Comparison of ENCODE assay signal across 16 cellular contexts in genomic region chr5:149930060-149930753, GRCh38. TPM values are rescaled to one million over a fixed set of nuclear protein-coding genes. Genes with fewer than 3 reads are reported as not detected.
DNase-seq lines count a peak whose midpoint lies in the region; ATAC-seq and TF ChIP-seq lines count a peak whose summit lies in the region.
"Had no signal": no experiment of that assay in that cellular context is flagged by ENCODE, and none has a peak within 500 bp of the region (broad histone marks: within the 10 kb centered on the region; RNA-seq: fewer than 3 reads in every experiment).

No MANE protein-coding gene starts in this region.

- TF ChIP-seq CTCF in fibroblast of mammary gland (conservative IDR thresholded peaks at IDR 0.05; ENCODE audit: control insufficient read depth, insufficient read depth, low read depth, low read length) (no peak), psoas muscle (IDR thresholded peaks at IDR 0.05) (no peak)

- intact Hi-C loops in psoas muscle (cut with DNase I), result loop anchor here in 1 of 2 donors (5.0 kb wide), 1 partner anchor 62 kb away; no protein-coding TSS in a partner anchor

- H3K4me1 ChIP-seq in skeletal muscle satellite cell (ENCODE audit: control insufficient read depth, insufficient read depth, low read length), result peaks cover 30% of the 10 kb centered on the region
- peaks cover 11% of the 10 kb centered on the region for H3K4me1 ChIP-seq in psoas muscle

- H3K27ac ChIP-seq in psoas muscle, result no peak overlapping the region
- H3K27ac ChIP-seq: upper lobe of left lung had no signal

- H3K4me3 ChIP-seq in fibroblast of mammary gland (ENCODE audit: control insufficient read depth, low read depth, low read length), result peak overlapping the region; percentile 9
- peak overlapping the region; percentile 55 for H3K4me3 ChIP-seq in skeletal muscle satellite cell (ENCODE audit: low read length)
- H3K4me3 ChIP-seq in psoas muscle, result no peak overlapping the region
- H3K4me3 ChIP-seq: Peyer's patch had no signal

- peak overlapping the region; percentile 75 for H3K4me2 ChIP-seq in skeletal muscle satellite cell (ENCODE audit: low read length)

- H3K9ac ChIP-seq in skeletal muscle satellite cell (ENCODE audit: low read depth, low read length), result peak overlapping the region; percentile 64

- ATAC-seq in SK-N-SH treated with all-trans-retinoic acid at 6 μM for 48 hours (no peak), psoas muscle (no peak)
- ATAC-seq: activated T-cell treated with anti-CD3 and anti-CD28 coated beads, Interleukin-2, amount 50 U/mL, for 4 hours had no signal

- H3K9me3 ChIP-seq in skeletal muscle satellite cell (replicated peaks; ENCODE audit: low read length) (no peaks in the 10 kb centered on the region), psoas muscle (no peaks in the 10 kb centered on the region)
- H3K9me3 ChIP-seq: Peyer's patch, upper lobe of left lung had no signal

- H3K36me3 ChIP-seq in skeletal muscle satellite cell (ENCODE audit: insufficient read depth, low read length) (no peaks in the 10 kb centered on the region), psoas muscle (ENCODE audit: insufficient read depth in 1 of 2, low read depth in 1 of 2) (no peaks in the 10 kb centered on the region)
- H3K36me3 ChIP-seq: Peyer's patch, upper lobe of left lung had no signal

- peak; percentile 30 for DNase-seq in GM03348 (ENCODE audit: low spot score)
- DNase-seq in fibroblast of mammary gland (ENCODE audit: low read depth), result peak; percentile 20
- DNase-seq in psoas muscle, result no peak
- DNase-seq in globus pallidus (ENCODE audit: low spot score), result no peak
- no peak for DNase-seq in NCI-H82 treated with DMSO at 0.1 percent for 48 hours (lab: John Stamatoyannopoulos, UW; ENCODE audit: unreplicated experiment)
- DNase-seq: activated CD4-positive, alpha-beta T cell treated with anti-CD3 and anti-CD28 coated beads for 48 hours; activated T-cell treated with anti-CD3 and anti-CD28 coated beads, Interleukin-2, amount 50 U/mL, for 4 hours; NCI-H1105 treated with DMSO at 0.1 percent for 48 hours; NCI-H510A treated with DMSO at 0.1 percent for 48 hours; Peyer's patch; stimulated activated CD4-positive, alpha-beta T cell treated with anti-CD3 and anti-CD28 coated beads, Interleukin-2, amount 100 ng/mL, for 48 hours; T-helper 1 cell; upper lobe of left lung had no signal

- H3K27me3 ChIP-seq in skeletal muscle satellite cell (ENCODE audit: control insufficient read depth, insufficient read depth, low read length) (no peaks in the 10 kb centered on the region), psoas muscle (ENCODE audit: insufficient read depth in 3 of 3, low read length in 2 of 3) (no peaks in the 10 kb centered on the region)
- H3K27me3 ChIP-seq: Peyer's patch, upper lobe of left lung had no signal

- WGBS in psoas muscle, 3 donors, result 63 to 70% (median 63%) methylated on average over 6 of the region's 6 CpGs

TF ChIP-seq in SK-N-SH treated with all-trans-retinoic acid at 6 μM for 48 hours, 23 proteins besides CTCF, POLR2A, EP300 and RAD21:
- TF ChIP-seq ZFP3 (CRISPR knock-in tag; IDR thresholded peaks at IDR 0.05), result no peak
- no peak for TF ChIP-seq ZFP30 (CRISPR knock-in tag; IDR thresholded peaks at IDR 0.05)
- TF ChIP-seq ISL1 (CRISPR knock-in tag; IDR thresholded peaks at IDR 0.05), result peak; percentile 35; the same call in 1 of the 2 replicates
- no peak for TF ChIP-seq ZNF565 (CRISPR knock-in tag; conservative IDR thresholded peaks at IDR 0.05; ENCODE audit: low read depth)
- TF ChIP-seq ZC3H10 (CRISPR knock-in tag; IDR thresholded peaks at IDR 0.05), result no peak

RNA-seq across cellular contexts. Expression of gene PDE6A, which starts 14.4 kb away (rescaled TPM):
- not detected in 2 replicates for total RNA-seq in skeletal muscle satellite cell (2012; rRNA removed)
- under 1 TPM; 0.04 to 0.26 (median 0.08) TPM for total RNA-seq in psoas muscle
- under 1 TPM; 0.09 to 0.15 (median 0.10) TPM for polyA plus RNA-seq in psoas muscle
- total RNA-seq: activated T-cell treated with anti-CD3 and anti-CD28 coated beads, Interleukin-2, amount 50 U/mL, for 4 hours; cerebellum; Peyer's patch; upper lobe of left lung had no signal

RNA-seq across cellular contexts. Expression of gene SLC26A2, which starts 30.4 kb away (rescaled TPM):
- total RNA-seq in skeletal muscle satellite cell (2012; rRNA removed), result 11.7 and 12.0 TPM in 2 replicates
- total RNA-seq in psoas muscle, result 10 to 100 TPM in 1 of 4 donors, 1 to 10 TPM in 3; 4.1 to 20.1 (median 6.4) TPM
- polyA plus RNA-seq in psoas muscle, result 10 to 100 TPM in 1 of 3 donors, 1 to 10 TPM in 2; 4.0 to 14.3 (median 8.0) TPM

Comparison
In these comparisons a context has a peak if more than half of its experiments do, and no peak if none do; other contexts are left out.
1. DNase-seq: peak in GM03348 (single experiment) and fibroblast of mammary gland (single experiment); none in psoas muscle (0 of 2), globus pallidus (single experiment) and NCI-H82 treated with DMSO at 0.1 percent for 48 hours (single experiment).